Comparison of ENCODE assay signal across 9 cellular contexts in genomic region chr13:40026174-40026585, GRCh38.
DNase-seq lines count a peak whose midpoint lies in the region; ATAC-seq and TF ChIP-seq lines count a peak whose summit lies in the region.
"Had no signal": no experiment of that assay in that cellular context is flagged by ENCODE, and none has a peak within 500 bp of the region (broad histone marks: within the 10 kb centered on the region; RNA-seq: fewer than 3 reads in every experiment).

No MANE protein-coding gene starts in this region.

- WGBS in mammary epithelial cell (ENCODE audit: low coverage, missing lambda C conversion rate): 88% methylated on average over 5 of the region's 5 CpGs

- H3K4me2 ChIP-seq in OCI-LY1 (ENCODE audit: low read length): peak overlapping the region; percentile 27; the same call in 1 of the 2 replicates
- H3K4me2 ChIP-seq in mammary epithelial cell (ENCODE audit: insufficient read depth, low read depth, low read length): no peak overlapping the region

- H3K27me3 ChIP-seq in OCI-LY1 (ENCODE audit: insufficient read depth, low read length) (no peaks in the 10 kb centered on the region), mammary epithelial cell (ENCODE audit: insufficient read depth, low read length) (no peaks in the 10 kb centered on the region)
- H3K27me3 ChIP-seq: BLaER1 had no signal

- no peak overlapping the region for H3K4me3 ChIP-seq in OCI-LY1 (ENCODE audit: low read depth, low read length, poor library complexity, severe bottlenecking)
- no peak overlapping the region for H3K4me3 ChIP-seq in mammary epithelial cell (replicated peaks in 1 of 3; ENCODE audit: insufficient read depth in 1 of 3, low read depth in 2 of 3, low read length in 3 of 3)
- H3K4me3 ChIP-seq: BLaER1 had no signal

- dilution Hi-C loops in mammary epithelial cell (cut with HindIII; ENCODE audit: low sequenced_read_pairs): no loop called here

- peak; percentile 96 for ATAC-seq in GM21717 (IDR thresholded peaks at IDR 0.05; ENCODE audit: unreplicated experiment)

- TF ChIP-seq CTCF in OCI-LY1 (IDR thresholded peaks at IDR 0.05; ENCODE audit: low read length) (no peak), mammary epithelial cell (conservative IDR thresholded peaks at IDR 0.05 in 1 of 2, IDR thresholded peaks at IDR 0.05 in 1 of 2; ENCODE audit: extremely low read depth in 1 of 2, insufficient read depth in 1 of 2, low read depth in 1 of 2, low read length in 2 of 2) (no peak)

- H3K9ac ChIP-seq in OCI-LY1 (ENCODE audit: low read length) (no peak overlapping the region), mammary epithelial cell (ENCODE audit: insufficient read depth, low read length) (no peak overlapping the region)
- H3K9ac ChIP-seq: BLaER1 had no signal

- H3K36me3 ChIP-seq in OCI-LY1 (ENCODE audit: insufficient read depth, low read length) (no peaks in the 10 kb centered on the region), mammary epithelial cell (ENCODE audit: insufficient read depth, low read length) (no peaks in the 10 kb centered on the region)
- H3K36me3 ChIP-seq: BLaER1 had no signal

- no peak overlapping the region for H3K27ac ChIP-seq in OCI-LY1 (ENCODE audit: low read depth, low read length, poor library complexity, severe bottlenecking)
- no peak overlapping the region for H3K27ac ChIP-seq in mammary epithelial cell (ENCODE audit: insufficient read depth, low read depth, low read length)
- H3K27ac ChIP-seq: BLaER1 had no signal

- H3K9me3 ChIP-seq in OCI-LY1 (ENCODE audit: low read length): no peaks in the 10 kb centered on the region
- no peaks in the 10 kb centered on the region for H3K9me3 ChIP-seq in mammary epithelial cell (replicated peaks; ENCODE audit: insufficient read depth, low read length)

- H3K9me2 ChIP-seq in OCI-LY1 (ENCODE audit: low read depth, low read length): no peaks in the 10 kb centered on the region

- no peaks in the 10 kb centered on the region for H3F3A ChIP-seq in OCI-LY1 (ENCODE audit: insufficient read depth, low read length)

- H3K4me1 ChIP-seq in OCI-LY1 (ENCODE audit: insufficient read depth, low read length, severe bottlenecking): peaks cover 10% of the 10 kb centered on the region
- no peaks in the 10 kb centered on the region for H3K4me1 ChIP-seq in mammary epithelial cell (ENCODE audit: insufficient read depth, low read length)

- no TSS peak for BruUV-seq in mammary epithelial cell (replicated peaks; lab: Mats Ljungman, UMichigan)

- intact Hi-C loops in mammary epithelial cell (cut with micrococcal nuclease): no loop called here
- intact Hi-C loops in posterior vena cava (cut with DNase I): no loop called here

- in situ Hi-C loops in mammary epithelial cell (cut with MboI; ENCODE audit: low sequenced_read_pairs in 2 of 2): no loop called here

- CTCF ChIA-PET in mammary epithelial cell (lab: Charles Lee; ENCODE audit: low non-redundant PET): no interaction called here

- H3K79me2 ChIP-seq in OCI-LY1 (ENCODE audit: insufficient read depth, low read length): no peaks in the 10 kb centered on the region
- H3K79me2 ChIP-seq in mammary epithelial cell (ENCODE audit: insufficient read depth, low read length): no peaks in the 10 kb centered on the region

- H4K20me1 ChIP-seq in OCI-LY1 (ENCODE audit: insufficient read depth, low read length) (no peaks in the 10 kb centered on the region), mammary epithelial cell (ENCODE audit: insufficient read depth, low read length) (no peaks in the 10 kb centered on the region)
- H4K20me1 ChIP-seq: BLaER1 had no signal

- DNase-seq in Daoy (ENCODE audit: low read depth) (peak; percentile 71), mammary epithelial cell (peak; percentile 73), HCEC 1CT (no peak), posterior vena cava (ENCODE audit: low spot score) (no peak), putamen (ENCODE audit: low spot score) (no peak), D341Med (ENCODE audit: low spot score) (no peak)

- H2AFZ ChIP-seq in OCI-LY1 (ENCODE audit: low read length) (no peak overlapping the region), mammary epithelial cell (ENCODE audit: low read depth, low read length) (no peak overlapping the region)

Comparison
In these comparisons a context has a peak if more than half of its experiments do, and no peak if none do; other contexts are left out.
1. DNase-seq: peak in Daoy (single experiment) and mammary epithelial cell (single experiment); none in HCEC 1CT (single experiment), posterior vena cava (single experiment), putamen (single experiment) and D341Med (single experiment).